Comparison of ENCODE assay signal across 23 cellular contexts in the genomic region with DNA sequence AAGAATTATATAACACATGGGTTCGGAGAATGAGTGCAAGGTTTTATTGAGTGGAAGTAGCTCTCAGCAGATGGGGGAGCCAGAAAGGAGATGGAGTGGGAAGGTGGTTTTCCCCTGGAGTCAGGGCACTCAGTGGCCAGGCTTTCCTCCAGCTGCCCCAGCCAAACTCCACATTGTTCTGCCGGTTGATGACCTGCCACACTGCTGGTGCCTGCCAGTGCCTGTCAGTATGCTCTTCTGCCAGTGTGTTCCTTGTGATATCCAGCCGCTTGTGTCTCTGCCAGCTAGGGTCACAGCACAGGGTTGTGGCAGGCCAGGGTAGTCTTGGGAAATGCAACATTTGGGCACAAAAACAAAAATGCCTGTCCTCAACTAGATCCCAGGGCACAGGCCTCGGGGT.
"Had no signal": no experiment of that assay in that cellular context is flagged by ENCODE, and none has a peak within 500 bp of the region (broad histone marks: within the 10 kb centered on the region; RNA-seq: fewer than 3 reads in every experiment).

No MANE protein-coding gene starts in this region.

- H3K36me3 ChIP-seq: cardiac muscle cell, heart right ventricle, thyroid gland, upper lobe of right lung had no signal

- H3K4me1 ChIP-seq: body of pancreas, heart right ventricle, upper lobe of right lung had no signal

- ATAC-seq: activated CD4-positive, CD25-positive, alpha-beta regulatory T cell treated with anti-CD3 and anti-CD28 coated beads, Interleukin-2, amount 50 U/mL, for 24 hours; activated CD8-positive, alpha-beta memory T cell treated with anti-CD3 and anti-CD28 coated beads, Interleukin-2, amount 10 ng/mL, durations not matched to agents 7 days and 5 days; activated CD8-positive, alpha-beta T cell treated with anti-CD3 and anti-CD28 coated beads for 36 hours; activated naive CD8-positive, alpha-beta T cell treated with anti-CD3 and anti-CD28 coated beads, Interleukin-2, amount 50 U/mL, for 24 hours; body of pancreas; stimulated activated naive CD8-positive, alpha-beta T cell treated with anti-CD3 and anti-CD28 coated beads, Interleukin-15, Interleukin-2, amounts not matched to agents 100 U/mL and 50 U/mL, for 24 hours; upper lobe of right lung had no signal

- H3K4me3 Mint-ChIP-seq: activated CD4-positive, alpha-beta T cell treated with anti-CD3 and anti-CD28 coated beads, Interleukin-2, amount 10 ng/mL, durations not matched to agents 24 days and 14 days; activated CD8-positive, alpha-beta memory T cell treated with anti-CD3 and anti-CD28 coated beads, Interleukin-2, amount 10 ng/mL, durations not matched to agents 7 days and 5 days; activated CD8-positive, alpha-beta T cell treated with anti-CD3 and anti-CD28 coated beads for 36 hours; activated naive CD8-positive, alpha-beta T cell treated with anti-CD3 and anti-CD28 coated beads, Interleukin-2, amount 50 U/mL, for 24 hours; dendritic cell treated with granulocyte-macrophage colony-stimulating factor and Interleukin-4, amounts not matched to agents 40 ng/mL and 50 ng/mL, for 4 days had no signal

- H3K4me3 ChIP-seq: body of pancreas, cardiac muscle cell, heart right ventricle, thyroid gland, upper lobe of right lung had no signal

- H3K4me1 Mint-ChIP-seq: activated CD4-positive, alpha-beta T cell treated with anti-CD3 and anti-CD28 coated beads, Interleukin-2, amount 10 ng/mL, durations not matched to agents 24 days and 14 days; activated CD8-positive, alpha-beta memory T cell treated with anti-CD3 and anti-CD28 coated beads, Interleukin-2, amount 10 ng/mL, durations not matched to agents 7 days and 5 days; activated naive CD8-positive, alpha-beta T cell treated with anti-CD3 and anti-CD28 coated beads, Interleukin-2, amount 50 U/mL, for 24 hours had no signal

- H3K27ac ChIP-seq: body of pancreas, cardiac muscle cell, heart right ventricle, thyroid gland, upper lobe of right lung, VCaP had no signal

- H3K27ac Mint-ChIP-seq: activated CD4-positive, alpha-beta T cell treated with anti-CD3 and anti-CD28 coated beads, Interleukin-2, amount 10 ng/mL, durations not matched to agents 24 days and 14 days; activated CD8-positive, alpha-beta memory T cell treated with anti-CD3 and anti-CD28 coated beads, Interleukin-2, amount 10 ng/mL, durations not matched to agents 7 days and 5 days; activated CD8-positive, alpha-beta T cell treated with anti-CD3 and anti-CD28 coated beads for 36 hours; activated naive CD8-positive, alpha-beta T cell treated with anti-CD3 and anti-CD28 coated beads, Interleukin-2, amount 50 U/mL, for 24 hours; dendritic cell treated with granulocyte-macrophage colony-stimulating factor and Interleukin-4, amounts not matched to agents 40 ng/mL and 50 ng/mL, for 4 days had no signal

- H3K9me3 Mint-ChIP-seq: activated CD4-positive, alpha-beta T cell treated with anti-CD3 and anti-CD28 coated beads, Interleukin-2, amount 10 ng/mL, durations not matched to agents 24 days and 14 days; activated CD8-positive, alpha-beta T cell treated with anti-CD3 and anti-CD28 coated beads for 36 hours; dendritic cell treated with granulocyte-macrophage colony-stimulating factor and Interleukin-4, amounts not matched to agents 40 ng/mL and 50 ng/mL, for 4 days had no signal

- FAIRE-seq: endometrium had no signal

- H3K27me3 Mint-ChIP-seq: activated CD4-positive, alpha-beta T cell treated with anti-CD3 and anti-CD28 coated beads, Interleukin-2, amount 10 ng/mL, durations not matched to agents 24 days and 14 days; activated CD8-positive, alpha-beta memory T cell treated with anti-CD3 and anti-CD28 coated beads, Interleukin-2, amount 10 ng/mL, durations not matched to agents 7 days and 5 days; activated CD8-positive, alpha-beta T cell treated with anti-CD3 and anti-CD28 coated beads for 36 hours; activated naive CD8-positive, alpha-beta T cell treated with anti-CD3 and anti-CD28 coated beads, Interleukin-2, amount 50 U/mL, for 24 hours; dendritic cell treated with granulocyte-macrophage colony-stimulating factor and Interleukin-4, amounts not matched to agents 40 ng/mL and 50 ng/mL, for 4 days had no signal

- DNase-seq: activated CD4-positive, alpha-beta T cell treated with anti-CD3 and anti-CD28 coated beads, Interleukin-2, amount 10 ng/mL, durations not matched to agents 24 days and 14 days; activated CD8-positive, alpha-beta memory T cell treated with anti-CD3 and anti-CD28 coated beads, Interleukin-2, amount 10 ng/mL, durations not matched to agents 7 days and 5 days; activated CD8-positive, alpha-beta T cell treated with anti-CD3 and anti-CD28 coated beads for 36 hours; activated gamma-delta T cell; activated naive CD4-positive, alpha-beta T cell treated with anti-CD3 and anti-CD28 coated beads, Interleukin-2, amount 50 U/mL, for 16 hours; activated naive CD8-positive, alpha-beta T cell treated with anti-CD3 and anti-CD28 coated beads, Interleukin-2, amount 50 U/mL, for 24 hours; activated T-cell treated with anti-CD3 and anti-CD28 coated beads for 4 hours; anterior cingulate cortex; effector CD4-positive, alpha-beta T cell; islet precursor cell; mammary epithelial cell; occipital lobe; stimulated activated CD4-positive, alpha-beta T cell treated with anti-CD3 and anti-CD28 coated beads, Interleukin-2, amount 100 ng/mL, for 48 hours; stimulated activated naive CD8-positive, alpha-beta T cell treated with anti-CD3 and anti-CD28 coated beads, Interleukin-15, Interleukin-2, amounts not matched to agents 100 U/mL and 50 U/mL, for 24 hours; thyroid gland; upper lobe of right lung had no signal

- H3K9me3 ChIP-seq: body of pancreas, thyroid gland, upper lobe of right lung had no signal

- H3K27me3 ChIP-seq: body of pancreas, cardiac muscle cell, heart right ventricle, thyroid gland, upper lobe of right lung had no signal

- H3K36me3 Mint-ChIP-seq: activated CD8-positive, alpha-beta memory T cell treated with anti-CD3 and anti-CD28 coated beads, Interleukin-2, amount 10 ng/mL, durations not matched to agents 7 days and 5 days had no signal
